ENCODE assay signal across 28 cellular contexts in genomic region chr7:130297628-130298027, GRCh38. TPM values are rescaled to one million over a fixed set of nuclear protein-coding genes. Genes with fewer than 3 reads are reported as not detected.
DNase-seq lines count a peak whose midpoint lies in the region; ATAC-seq and TF ChIP-seq lines count a peak whose summit lies in the region.
"Had no signal": no experiment of that assay in that cellular context is flagged by ENCODE, and none has a peak within 500 bp of the region (broad histone marks: within the 10 kb centered on the region; RNA-seq: fewer than 3 reads in every experiment).

No MANE protein-coding gene starts in this region.

- no peaks in the 10 kb centered on the region for H3K79me2 ChIP-seq in neural progenitor cell (ENCODE audit: low read depth)

- H3K27me3 Mint-ChIP-seq in brain: peaks cover 6% of the 10 kb centered on the region
- peaks cover 14% of the 10 kb centered on the region for H3K27me3 Mint-ChIP-seq in neural progenitor cell (ENCODE audit: insufficient read depth, low read depth)
- H3K27me3 Mint-ChIP-seq: activated naive CD8-positive, alpha-beta T cell treated with anti-CD3 and anti-CD28 coated beads, Interleukin-2, amount 50 U/mL, for 24 hours had no signal

- no peaks in the 10 kb centered on the region for H3K4me1 ChIP-seq in neural progenitor cell
- H3K4me1 ChIP-seq: left ventricle myocardium inferior had no signal

- H3K27ac ChIP-seq in neural progenitor cell: no peak overlapping the region
- H3K27ac ChIP-seq: left ventricle myocardium inferior, tibial artery, VCaP had no signal

- peaks cover 7% of the 10 kb centered on the region for H3K36me3 Mint-ChIP-seq in brain
- H3K36me3 Mint-ChIP-seq in neural progenitor cell: no peaks in the 10 kb centered on the region
- H3K36me3 Mint-ChIP-seq: CD4-positive, alpha-beta memory T cell had no signal

- H3K27me3 ChIP-seq in neural progenitor cell: no peaks in the 10 kb centered on the region
- H3K27me3 ChIP-seq: tibial artery had no signal

- H3K27ac Mint-ChIP-seq in brain (peak overlapping the region in 4 of 5 experiments; percentile 60 to 99 (median 79)), neural progenitor cell (peak overlapping the region; percentile 99)
- H3K27ac Mint-ChIP-seq: activated naive CD8-positive, alpha-beta T cell treated with anti-CD3 and anti-CD28 coated beads, Interleukin-2, amount 50 U/mL, for 24 hours; CD4-positive, alpha-beta memory T cell; stimulated activated naive CD8-positive, alpha-beta T cell treated with anti-CD3 and anti-CD28 coated beads, Interleukin-15, Interleukin-2, amounts not matched to agents 100 ng/mL and 50 ng/mL, for 24 hours had no signal

- H3K9ac ChIP-seq in neural progenitor cell: no peak overlapping the region

- DNase-seq in NCI-H1092 (lab: John Stamatoyannopoulos, UW): peak; percentile 62
- DNase-seq in NCI-H2029 treated with DMSO at 0.1 percent for 48 hours (lab: John Stamatoyannopoulos, UW): peak; percentile 72
- DNase-seq in neural progenitor cell (ENCODE audit: low spot score): peak; percentile 8
- DNase-seq in NOMO-1 (lab: John Stamatoyannopoulos, UW; ENCODE audit: unreplicated experiment in 2 of 2): no peak
- DNase-seq in NCI-H1694 treated with DMSO at 0.1 percent for 48 hours (lab: John Stamatoyannopoulos, UW): no peak
- DNase-seq: activated CD8-positive, alpha-beta memory T cell treated with anti-CD3 and anti-CD28 coated beads, Interleukin-2, amount 50 U/mL, for 48 hours; activated effector memory CD4-positive, alpha-beta T cell treated with anti-CD3 and anti-CD28 coated beads, Interleukin-2, amount 50 U/mL, for 16 hours; activated naive CD8-positive, alpha-beta T cell treated with anti-CD3 and anti-CD28 coated beads, Interleukin-2, amount 50 U/mL, for 24 hours; CD4-positive, alpha-beta memory T cell; DND-41; effector memory CD4-positive, alpha-beta T cell; hippocampal formation; Karpas-422; left ventricle myocardium inferior; mucosa of descending colon; NCI-H446; nucleus accumbens; tibial artery had no signal

- peak overlapping the region; percentile 20 for H2AFZ ChIP-seq in neural progenitor cell (replicated peaks)

- H3F3A ChIP-seq in neural progenitor cell (ENCODE audit: low read depth): no peaks in the 10 kb centered on the region

- no peak overlapping the region for H3K4me3 ChIP-seq in neural progenitor cell
- H3K4me3 ChIP-seq: left ventricle myocardium inferior, mucosa of descending colon, tibial artery had no signal

- H4K20me1 ChIP-seq in neural progenitor cell (ENCODE audit: low read depth): no peaks in the 10 kb centered on the region

- no peak for TF ChIP-seq CTCF in brain (conservative IDR thresholded peaks at IDR 0.05)
- no peak for TF ChIP-seq CTCF in neural progenitor cell (IDR thresholded peaks at IDR 0.05)

- ATAC-seq in HG02588 (IDR thresholded peaks at IDR 0.05; ENCODE audit: unreplicated experiment) (no peak), HG02884 (IDR thresholded peaks at IDR 0.05; ENCODE audit: unreplicated experiment) (no peak)
- ATAC-seq: activated naive CD8-positive, alpha-beta T cell treated with anti-CD3 and anti-CD28 coated beads, Interleukin-2, amount 50 U/mL, for 24 hours; esophagus mucosa; mucosa of descending colon had no signal

- H3K4me2 ChIP-seq in neural progenitor cell: no peak overlapping the region

- H3K4me3 Mint-ChIP-seq in brain: peak overlapping the region in 2 of 5 experiments; percentile 15 to 17
- no peak overlapping the region for H3K4me3 Mint-ChIP-seq in neural progenitor cell
- H3K4me3 Mint-ChIP-seq: activated naive CD8-positive, alpha-beta T cell treated with anti-CD3 and anti-CD28 coated beads, Interleukin-2, amount 50 U/mL, for 24 hours; CD4-positive, alpha-beta memory T cell; stimulated activated naive CD8-positive, alpha-beta T cell treated with anti-CD3 and anti-CD28 coated beads, Interleukin-15, Interleukin-2, amounts not matched to agents 100 ng/mL and 50 ng/mL, for 24 hours had no signal

- peaks cover 0 to 7% (median 0%) of the 10 kb centered on the region in 5 experiments for H3K9me3 Mint-ChIP-seq in brain
- H3K9me3 Mint-ChIP-seq in neural progenitor cell: peaks cover 27% of the 10 kb centered on the region
- H3K9me3 Mint-ChIP-seq: activated naive CD8-positive, alpha-beta T cell treated with anti-CD3 and anti-CD28 coated beads, Interleukin-2, amount 50 U/mL, for 24 hours; stimulated activated naive CD8-positive, alpha-beta T cell treated with anti-CD3 and anti-CD28 coated beads, Interleukin-15, Interleukin-2, amounts not matched to agents 100 ng/mL and 50 ng/mL, for 24 hours had no signal

- H3K9me3 ChIP-seq in neural progenitor cell (ENCODE audit: low read depth): no peaks in the 10 kb centered on the region
- H3K9me3 ChIP-seq: left ventricle myocardium inferior, mucosa of descending colon, tibial artery had no signal

- no peaks in the 10 kb centered on the region for H3K36me3 ChIP-seq in neural progenitor cell
- H3K36me3 ChIP-seq: left ventricle myocardium inferior, tibial artery had no signal

- peaks cover 83% of the 10 kb centered on the region for H3K4me1 Mint-ChIP-seq in brain
- peaks cover 37% of the 10 kb centered on the region for H3K4me1 Mint-ChIP-seq in neural progenitor cell
- H3K4me1 Mint-ChIP-seq: activated naive CD8-positive, alpha-beta T cell treated with anti-CD3 and anti-CD28 coated beads, Interleukin-2, amount 50 U/mL, for 24 hours had no signal

RNA-seq across cellular contexts. Expression of gene CPA4, which starts 4.7 kb away (rescaled TPM):
- 0.34 TPM for polyA plus RNA-seq in brain (ENCODE audit: insufficient read depth, low read depth, low replicate concordance)
- total RNA-seq in neural progenitor cell (ENCODE audit: low replicate concordance): not detected in 2 replicates
- total RNA-seq: CD4-positive, alpha-beta memory T cell; left ventricle myocardium inferior; mucosa of descending colon; T-helper 2 cell treated with Interferon-gamma antibody and Interleukin-4, amounts not matched to agents 100 ng/mL and 5 ng/mL, for 36 hours had no signal
- polyA plus RNA-seq: CD4-positive, alpha-beta memory T cell had no signal

RNA-seq across cellular contexts. Expression of gene CPA2, which starts 31.0 kb away (rescaled TPM):
- 0.97 TPM for polyA plus RNA-seq in brain (ENCODE audit: insufficient read depth, low read depth, low replicate concordance)
- total RNA-seq in neural progenitor cell (ENCODE audit: low replicate concordance): 0.65 and 0.82 TPM in 2 replicates
- total RNA-seq: CD4-positive, alpha-beta memory T cell; cerebellum; esophagus mucosa; frontal cortex; left ventricle myocardium inferior; RPMI7951; T-helper 2 cell treated with Interferon-gamma antibody and Interleukin-4, amounts not matched to agents 100 ng/mL and 5 ng/mL, for 36 hours had no signal
- polyA plus RNA-seq: CD4-positive, alpha-beta memory T cell had no signal

RNA-seq across cellular contexts. Expression of gene CPA5, which starts 47.0 kb away (rescaled TPM):
- polyA plus RNA-seq in brain (ENCODE audit: insufficient read depth, low read depth, low replicate concordance): 2.3 TPM
- 0.50 TPM in 1 of 2 replicates, not detected in the other for total RNA-seq in neural progenitor cell (ENCODE audit: low replicate concordance)
- total RNA-seq: CD4-positive, alpha-beta memory T cell; cerebellum; esophagus mucosa; frontal cortex; left ventricle myocardium inferior; mucosa of descending colon had no signal

Comparison
In these comparisons a context has a peak if more than half of its experiments do, and no peak if none do; other contexts are left out.
1. DNase-seq: peak in NCI-H1092 (single experiment), NCI-H2029 treated with DMSO at 0.1 percent for 48 hours (single experiment) and neural progenitor cell (single experiment); none in NOMO-1 (0 of 2) and NCI-H1694 treated with DMSO at 0.1 percent for 48 hours (single experiment).